14 cellular contexts compared by ENCODE assay signal in the genomic region with DNA sequence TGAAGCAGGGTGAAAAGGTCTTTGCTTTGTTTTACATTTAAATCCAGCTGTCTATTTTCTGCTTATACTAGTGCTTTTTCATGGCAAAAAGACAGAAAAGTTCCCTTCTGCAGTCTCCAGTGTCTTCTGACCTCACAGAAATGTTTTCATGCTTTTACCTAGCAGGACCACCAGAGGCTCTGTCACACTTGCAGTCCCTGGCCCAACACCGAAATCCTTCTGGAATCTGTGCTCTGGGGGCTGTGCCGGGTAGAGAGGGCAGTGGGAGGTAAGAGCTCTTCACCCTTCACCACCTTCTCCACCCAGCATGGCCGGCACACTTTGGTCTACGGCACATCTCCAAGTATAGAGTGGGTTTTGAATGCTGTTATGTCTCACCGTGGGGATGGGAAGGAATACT. TPM values are rescaled to one million over a fixed set of nuclear protein-coding genes. Genes with fewer than 3 reads are reported as not detected.
DNase-seq lines count a peak whose midpoint lies in the region; ATAC-seq, FAIRE-seq and TF ChIP-seq lines count a peak whose summit lies in the region.
"Had no signal": no experiment of that assay in that cellular context is flagged by ENCODE, and none has a peak within 500 bp of the region (broad histone marks: within the 10 kb centered on the region; RNA-seq: fewer than 3 reads in every experiment).

No MANE protein-coding gene starts in this region.

- SMC1A ChIA-PET in GM12878 (lab: Charles Lee; ENCODE audit: uncharacterized antibody, unreplicated experiment): interaction anchor here (0.8 to 1.3 kb wide), 3 partner anchors 29 to 67 kb away, joined by 3 to 4 read pairs (median 3); no protein-coding TSS in a partner anchor

- H4K20me1 ChIP-seq in GM12878 (ENCODE audit: control insufficient read depth, insufficient read depth): no peaks in the 10 kb centered on the region

- H3K4me1 ChIP-seq in GM12878 (ENCODE audit: control insufficient read depth, insufficient read depth, low read length): no peaks in the 10 kb centered on the region

- H3K36me3 Mint-ChIP-seq in mesothelial cell of epicardium: peaks cover 14% of the 10 kb centered on the region

- FAIRE-seq in D721Med (lab: Jason Lieb, UNC) (no peak), GM12878 (lab: Jason Lieb, UNC) (no peak)

- peak overlapping the region; percentile 48 for H3K27ac Mint-ChIP-seq in mesothelial cell of epicardium
- H3K27ac Mint-ChIP-seq: T-helper 1 cell treated with Interleukin-12 subunit alpha and Interleukin-12 subunit beta and Interleukin-4 antibody, amounts not matched to agents 30 μg/mL and 1 μg/mL, for 36 hours had no signal

- DNase-seq in D721Med (ENCODE audit: insufficient read length, low spot score) (no peak), HEK293T (ENCODE audit: extremely low spot score) (peak; percentile 51), GM12878 (ENCODE audit: low read depth, low spot score) (no peak), mesothelial cell of epicardium (ENCODE audit: low spot score in 2 of 2, unreplicated experiment in 2 of 2) (no peak), NCI-H187 treated with DMSO at 0.1 percent for 48 hours (lab: John Stamatoyannopoulos, UW) (no peak), NAMALWA (ENCODE audit: low spot score) (no peak)
- DNase-seq in activated CD4-positive, alpha-beta T cell treated with anti-CD3 and anti-CD28 coated beads for 48 hours: no peak
- DNase-seq: effector CD4-positive, alpha-beta T cell; kidney glomerular epithelial cell; NCI-H345; stimulated activated CD4-positive, alpha-beta T cell treated with anti-CD3 and anti-CD28 coated beads, Interleukin-4, amount 100 ng/mL, for 1 hour had no signal

- no peaks in the 10 kb centered on the region for H3K9me3 Mint-ChIP-seq in mesothelial cell of epicardium
- H3K9me3 Mint-ChIP-seq: T-helper 1 cell treated with Interleukin-12 subunit alpha and Interleukin-12 subunit beta and Interleukin-4 antibody, amounts not matched to agents 30 μg/mL and 1 μg/mL, for 36 hours had no signal

- TF ChIP-seq CTCF in D721Med (IDR thresholded peaks at IDR 0.05; ENCODE audit: insufficient read depth, missing control alignments) (peak; percentile 10), GM12878 (IDR thresholded peaks at IDR 0.05 in 2 of 3, conservative IDR thresholded peaks at IDR 0.05 in 1 of 3; ENCODE audit: control insufficient read depth in 2 of 3, extremely low read depth in 1 of 3, insufficient read depth in 1 of 3, low read depth in 3 of 3, low read length in 3 of 3) (peak in 2 of 3 experiments; percentile 9 to 13; a peak in 1 of 6 replicates), mesothelial cell of epicardium (IDR thresholded peaks at IDR 0.05; ENCODE audit: unreplicated experiment) (no peak)

- H3K27me3 Mint-ChIP-seq in mesothelial cell of epicardium (ENCODE audit: low read depth): no peaks in the 10 kb centered on the region

- in situ Hi-C loops in GM12878 (cut with MboI): no loop called here

- H3K79me2 ChIP-seq in GM12878 (ENCODE audit: control insufficient read depth, insufficient read depth, low read length): no peaks in the 10 kb centered on the region

- CTCF ChIA-PET in HEK293T (lab: Yijun Ruan, JAX) (no interaction called here), GM12878 (lab: Yijun Ruan, JAX) (interaction anchor here (1.1 to 1.7 kb wide), 2 partner anchors 13 to 42 kb away, joined by 3 to 10 read pairs; no protein-coding TSS in a partner anchor)

- POLR2A ChIA-PET in HEK293T (lab: Yijun Ruan, JAX): no interaction called here
- POLR2A ChIA-PET in GM12878 (lab: Charles Lee): no interaction called here

- no TSS peak for BruUV-seq in GM12878 (replicated peaks; lab: Mats Ljungman, UMichigan)

- TF ChIP-seq EP300 in GM12878 (IDR thresholded peaks at IDR 0.05; ENCODE audit: borderline replicate concordance in 1 of 2, control insufficient read depth in 1 of 2, low read depth in 2 of 2, low read length in 2 of 2): no peak

- TF ChIP-seq POLR2A in GM12878 (IDR thresholded peaks at IDR 0.05; ENCODE audit: low read depth, low read length): no peak

- RAD21 ChIA-PET in GM12878 (lab: Charles Lee; ENCODE audit: unreplicated experiment): interaction anchor here (0.9 kb wide), 1 partner anchor 17 kb away, joined by 3 read pairs; no protein-coding TSS in a partner anchor

- peak; percentile 48; the same call in 2 of the 3 replicates for ATAC-seq in GM12878
- no peak for ATAC-seq in GM19467 (IDR thresholded peaks at IDR 0.05; ENCODE audit: unreplicated experiment)

- no peak overlapping the region for H3K9ac ChIP-seq in GM12878 (ENCODE audit: control insufficient read depth, insufficient read depth, low read length)

- H3K4me2 ChIP-seq in GM12878 (ENCODE audit: control insufficient read depth, insufficient read depth): no peak overlapping the region

- no peaks in the 10 kb centered on the region for H3K9me3 ChIP-seq in GM12878 (replicated peaks; ENCODE audit: control insufficient read depth, insufficient read depth, low read length)

- H3K4me3 Mint-ChIP-seq in mesothelial cell of epicardium: no peak overlapping the region
- H3K4me3 Mint-ChIP-seq: T-helper 1 cell treated with Interleukin-12 subunit alpha and Interleukin-12 subunit beta and Interleukin-4 antibody, amounts not matched to agents 30 μg/mL and 1 μg/mL, for 36 hours had no signal

- H3K27me3 ChIP-seq in GM12878 (replicated peaks in 1 of 2; ENCODE audit: control insufficient read depth in 2 of 2, insufficient read depth in 2 of 2, low read length in 1 of 2): no peaks in the 10 kb centered on the region

- peaks cover 0 to 14% of the 10 kb centered on the region in 2 experiments; a peak in 2 of 4 replicates for H3K36me3 ChIP-seq in GM12878 (ENCODE audit: control insufficient read depth in 2 of 2, insufficient read depth in 2 of 2, low read length in 1 of 2)

- H3K4me1 Mint-ChIP-seq in mesothelial cell of epicardium: peaks cover 18% of the 10 kb centered on the region

- intact Hi-C loops in GM12878 (cut with micrococcal nuclease; ENCODE audit: unreplicated experiment): no loop called here

- H3K4me3 ChIP-seq in GM12878: no peak overlapping the region

- 0 out of 2 replicates have a peak, but pooled peaks have one; percentile 13 for TF ChIP-seq RAD21 in GM12878 (IDR thresholded peaks at IDR 0.05; ENCODE audit: insufficient read depth, low read depth, low read length)

- H3K27ac ChIP-seq in GM12878 (ENCODE audit: control insufficient read depth, insufficient read depth): no peak overlapping the region
- H3K27ac ChIP-seq: C4-2B had no signal

- WGBS in GM12878 (ENCODE audit: insufficient coverage, insufficient replicate concordance, low lambda C conversion rate, missing lambda C conversion rate): 97% methylated on average over 5 of the region's 5 CpGs

- H2AFZ ChIP-seq in GM12878 (ENCODE audit: control insufficient read depth, low read depth, low read length): no peak overlapping the region

RNA-seq across cellular contexts. Expression of gene GNAT2, which starts 20.8 kb away (rescaled TPM):
- total RNA-seq in GM12878 (2013; cell fraction: nucleolus; rRNA removed): not detected in 2 replicates
- total RNA-seq in GM12878 (2014; rRNA removed) (0.23 and 0.38 TPM in 2 replicates), GM12878 (2014; rRNA removed; fragmentation: Illumina TruSeq; extraction: Trizol) (0.31 and 0.69 TPM in 2 replicates), GM12878 (2021) (0.85 and 0.92 TPM in 2 replicates), mesothelial cell of epicardium (0.36 TPM in 1 of 3 replicates, not detected in the others)
- 0.28 TPM for polyA plus RNA-seq in GM12878 (2011; ENCODE audit: low read depth)
- polyA plus RNA-seq in GM12878 (2011; rRNA removed) (0.30 and 0.54 TPM in 2 replicates), GM12878 (2014; fragmentation: Illumina TruSeq; extraction: Trizol) (0.26 and 0.59 TPM in 2 replicates), GM12878 (2014; fragmentation: Nextera tagmentation; extraction: Ambion mirVana) (under 1 TPM; 0.08 to 0.77 TPM), GM12878 (2014; rRNA removed) (0.28 and 0.36 TPM in 2 replicates), GM12878 (2016; fragmentation: Nextera tagmentation; extraction: Ambion mirVana) (1 to 10 TPM in 1 of 2 experiments, under 1 TPM in 1; 0.46 to 1.3 TPM)
- polyA plus RNA-seq in GM12878 (2011; cell fraction: cytosol; rRNA removed): 0.23 and 0.27 TPM in 2 replicates
- 0.13 and 0.15 TPM in 2 replicates for polyA plus RNA-seq in GM12878 (2011; cell fraction: nucleus; rRNA removed)
- polyA plus RNA-seq in GM12878 (2012): 0.31 and 0.49 TPM in 2 replicates
- polyA minus RNA-seq in GM12878 (2011; rRNA and poly(A)+ RNA removed): 1.1 and 1.8 TPM in 2 replicates
- polyA minus RNA-seq in GM12878 (2011; cell fraction: cytosol; rRNA and poly(A)+ RNA removed): not detected in 2 replicates
- not detected in 2 replicates for polyA minus RNA-seq in GM12878 (2011; cell fraction: nucleus; rRNA and poly(A)+ RNA removed)

RNA-seq across cellular contexts. Expression of gene AMPD2, which starts 21.0 kb away (rescaled TPM):
- 113 and 156 TPM in 2 replicates for total RNA-seq in GM12878 (2013; cell fraction: nucleolus; rRNA removed)
- total RNA-seq in GM12878 (2014; rRNA removed) (43.4 and 49.9 TPM in 2 replicates), GM12878 (2014; rRNA removed; fragmentation: Illumina TruSeq; extraction: Trizol) (19.0 and 19.5 TPM in 2 replicates), GM12878 (2021) (66.5 and 75.9 TPM in 2 replicates), mesothelial cell of epicardium (133 to 141 TPM (median 134 TPM) in 3 replicates)
- 35.2 TPM for polyA plus RNA-seq in GM12878 (2011; ENCODE audit: low read depth)
- polyA plus RNA-seq in GM12878 (2011; rRNA removed) (9.9 and 30.0 TPM in 2 replicates), GM12878 (2014; fragmentation: Illumina TruSeq; extraction: Trizol) (11.8 and 30.9 TPM in 2 replicates), GM12878 (2014; fragmentation: Nextera tagmentation; extraction: Ambion mirVana) (1 to 10 TPM; 2.0 to 3.0 TPM), GM12878 (2014; rRNA removed) (40.9 and 44.4 TPM in 2 replicates), GM12878 (2016; fragmentation: Nextera tagmentation; extraction: Ambion mirVana) (10 to 100 TPM; 31.8 to 33.1 TPM)
- 27.1 and 34.8 TPM in 2 replicates for polyA plus RNA-seq in GM12878 (2011; cell fraction: cytosol; rRNA removed)
- 346 and 354 TPM in 2 replicates for polyA plus RNA-seq in GM12878 (2011; cell fraction: nucleus; rRNA removed)
- polyA plus RNA-seq in GM12878 (2012): 54.0 and 66.8 TPM in 2 replicates
- polyA minus RNA-seq in GM12878 (2011; rRNA and poly(A)+ RNA removed): 29.3 and 51.2 TPM in 2 replicates
- polyA minus RNA-seq in GM12878 (2011; cell fraction: cytosol; rRNA and poly(A)+ RNA removed): 15.6 and 17.7 TPM in 2 replicates
- 61.1 and 93.7 TPM in 2 replicates for polyA minus RNA-seq in GM12878 (2011; cell fraction: nucleus; rRNA and poly(A)+ RNA removed)

RNA-seq across cellular contexts. Expression of gene GNAI3, which starts 50.2 kb away (rescaled TPM):
- total RNA-seq in GM12878 (2013; cell fraction: nucleolus; rRNA removed): 15.2 TPM in 2 replicates
- total RNA-seq in GM12878 (2014; rRNA removed) (8.0 and 9.9 TPM in 2 replicates), GM12878 (2014; rRNA removed; fragmentation: Illumina TruSeq; extraction: Trizol) (9.7 and 9.8 TPM in 2 replicates), GM12878 (2021) (7.3 and 7.7 TPM in 2 replicates), mesothelial cell of epicardium (7.8 to 8.2 TPM (median 8.2 TPM) in 3 replicates)
- polyA plus RNA-seq in GM12878 (2011; ENCODE audit: low read depth): 3.7 TPM
- polyA plus RNA-seq in GM12878 (2011; rRNA removed) (9.4 and 15.3 TPM in 2 replicates), GM12878 (2014; fragmentation: Illumina TruSeq; extraction: Trizol) (7.9 and 9.6 TPM in 2 replicates), GM12878 (2014; fragmentation: Nextera tagmentation; extraction: Ambion mirVana) (1 to 10 TPM; 6.2 TPM), GM12878 (2014; rRNA removed) (4.7 and 5.9 TPM in 2 replicates), GM12878 (2016; fragmentation: Nextera tagmentation; extraction: Ambion mirVana) (10 to 100 TPM; 12.0 to 13.8 TPM)
- polyA plus RNA-seq in GM12878 (2011; cell fraction: cytosol; rRNA removed): 3.1 and 3.5 TPM in 2 replicates
- 2.5 and 3.2 TPM in 2 replicates for polyA plus RNA-seq in GM12878 (2011; cell fraction: nucleus; rRNA removed)
- polyA plus RNA-seq in GM12878 (2012): 5.4 and 5.6 TPM in 2 replicates
- 7.6 and 11.4 TPM in 2 replicates for polyA minus RNA-seq in GM12878 (2011; rRNA and poly(A)+ RNA removed)
- polyA minus RNA-seq in GM12878 (2011; cell fraction: cytosol; rRNA and poly(A)+ RNA removed): 2.8 and 3.1 TPM in 2 replicates
- 5.2 and 8.2 TPM in 2 replicates for polyA minus RNA-seq in GM12878 (2011; cell fraction: nucleus; rRNA and poly(A)+ RNA removed)

RNA-seq across cellular contexts. Expression of gene GSTM4, which starts 57.2 kb away (rescaled TPM):
- total RNA-seq in GM12878 (2013; cell fraction: nucleolus; rRNA removed): 48.3 and 51.3 TPM in 2 replicates
- total RNA-seq in GM12878 (2014; rRNA removed) (14.3 and 15.1 TPM in 2 replicates), GM12878 (2014; rRNA removed; fragmentation: Illumina TruSeq; extraction: Trizol) (13.6 and 14.5 TPM in 2 replicates), GM12878 (2021) (20.4 and 21.4 TPM in 2 replicates), mesothelial cell of epicardium (23.4 to 24.9 TPM (median 23.7 TPM) in 3 replicates)
- polyA plus RNA-seq in GM12878 (2011; ENCODE audit: low read depth): 16.5 TPM
- polyA plus RNA-seq in GM12878 (2011; rRNA removed) (23.0 and 37.2 TPM in 2 replicates), GM12878 (2014; fragmentation: Illumina TruSeq; extraction: Trizol) (25.8 and 31.7 TPM in 2 replicates), GM12878 (2014; fragmentation: Nextera tagmentation; extraction: Ambion mirVana) (10 to 100 TPM; 16.9 to 17.0 TPM), GM12878 (2014; rRNA removed) (25.3 and 26.8 TPM in 2 replicates), GM12878 (2016; fragmentation: Nextera tagmentation; extraction: Ambion mirVana) (10 to 100 TPM; 25.6 to 27.7 TPM)
- 34.1 and 36.8 TPM in 2 replicates for polyA plus RNA-seq in GM12878 (2011; cell fraction: cytosol; rRNA removed)
- 35.2 and 44.5 TPM in 2 replicates for polyA plus RNA-seq in GM12878 (2011; cell fraction: nucleus; rRNA removed)
- polyA plus RNA-seq in GM12878 (2012): 17.4 and 19.3 TPM in 2 replicates
- polyA minus RNA-seq in GM12878 (2011; rRNA and poly(A)+ RNA removed): 18.4 and 20.5 TPM in 2 replicates
- polyA minus RNA-seq in GM12878 (2011; cell fraction: cytosol; rRNA and poly(A)+ RNA removed): 8.7 and 11.6 TPM in 2 replicates
- 20.7 and 26.0 TPM in 2 replicates for polyA minus RNA-seq in GM12878 (2011; cell fraction: nucleus; rRNA and poly(A)+ RNA removed)

RNA-seq across cellular contexts. Expression of gene GPR61, which starts 59.0 kb away (rescaled TPM):
- total RNA-seq in GM12878 (2013; cell fraction: nucleolus; rRNA removed): 0.44 and 1.3 TPM in 2 replicates
- total RNA-seq in GM12878 (2014; rRNA removed) (0.44 TPM in 1 of 2 replicates, not detected in the other), GM12878 (2014; rRNA removed; fragmentation: Illumina TruSeq; extraction: Trizol) (0.31 and 0.32 TPM in 2 replicates), GM12878 (2021) (0.38 TPM in 1 of 2 replicates, not detected in the other), mesothelial cell of epicardium (not detected in 3 replicates)
- 0.07 TPM for polyA plus RNA-seq in GM12878 (2011; ENCODE audit: low read depth)
- polyA plus RNA-seq in GM12878 (2011; rRNA removed) (0.23 and 0.53 TPM in 2 replicates), GM12878 (2014; fragmentation: Illumina TruSeq; extraction: Trizol) (0.21 TPM in 1 of 2 replicates, not detected in the other), GM12878 (2014; fragmentation: Nextera tagmentation; extraction: Ambion mirVana) (1 to 10 TPM in 1 of 2 experiments, under 1 TPM in 1; 0.19 to 1.1 TPM), GM12878 (2014; rRNA removed) (not detected in 2 replicates), GM12878 (2016; fragmentation: Nextera tagmentation; extraction: Ambion mirVana) (under 1 TPM; 0.47 to 0.84 TPM)
- polyA plus RNA-seq in GM12878 (2011; cell fraction: cytosol; rRNA removed): 0.22 and 0.32 TPM in 2 replicates
- 0.19 and 0.51 TPM in 2 replicates for polyA plus RNA-seq in GM12878 (2011; cell fraction: nucleus; rRNA removed)
- 0.23 and 0.66 TPM in 2 replicates for polyA plus RNA-seq in GM12878 (2012)
- 2.6 and 3.8 TPM in 2 replicates for polyA minus RNA-seq in GM12878 (2011; rRNA and poly(A)+ RNA removed)
- not detected in 2 replicates for polyA minus RNA-seq in GM12878 (2011; cell fraction: cytosol; rRNA and poly(A)+ RNA removed)
- polyA minus RNA-seq in GM12878 (2011; cell fraction: nucleus; rRNA and poly(A)+ RNA removed): 1.8 and 2.5 TPM in 2 replicates
